In genomic region chr4:93063325-93063724, GRCh38 we compare ENCODE assay signal across 31 cellular contexts.
"Had no signal": no experiment of that assay in that cellular context is flagged by ENCODE, and none has a peak within 500 bp of the region (broad histone marks: within the 10 kb centered on the region; RNA-seq: fewer than 3 reads in every experiment).

No MANE protein-coding gene starts in this region.

- H3K4me1 ChIP-seq: adrenal gland, body of pancreas, esophagus squamous epithelium had no signal

- H3K9me3 ChIP-seq: adrenal gland, body of pancreas, esophagus squamous epithelium had no signal

- H3K27ac ChIP-seq: adrenal gland, body of pancreas, cardiac muscle cell, coronary artery, dorsolateral prefrontal cortex, epithelial cell of prostate, esophagus squamous epithelium, WERI-Rb-1 had no signal

- ATAC-seq: activated CD4-positive, alpha-beta T cell treated with anti-CD3 and anti-CD28 coated beads for 36 hours; activated CD4-positive, CD25-positive, alpha-beta regulatory T cell treated with anti-CD3 and anti-CD28 coated beads, Interleukin-2, amount 50 U/mL, for 24 hours; activated CD8-positive, alpha-beta memory T cell treated with anti-CD3 and anti-CD28 coated beads, Interleukin-2, amount 10 ng/mL, durations not matched to agents 7 days and 5 days; activated CD8-positive, alpha-beta T cell treated with anti-CD3 and anti-CD28 coated beads, Interleukin-2, amount 10 ng/mL, durations not matched to agents 7 days and 5 days; activated naive CD8-positive, alpha-beta T cell treated with anti-CD3 and anti-CD28 coated beads, Interleukin-2, amount 50 U/mL, for 24 hours; body of pancreas; T-helper 17 cell had no signal

- H3K27me3 ChIP-seq: adrenal gland, body of pancreas, cardiac muscle cell, esophagus squamous epithelium had no signal

- H3K36me3 ChIP-seq: adrenal gland, cardiac muscle cell, esophagus squamous epithelium, WERI-Rb-1 had no signal

- H3K4me3 ChIP-seq: adrenal gland, body of pancreas, cardiac muscle cell, coronary artery, dorsolateral prefrontal cortex, esophagus squamous epithelium had no signal

- DNase-seq: activated B cell treated with CpG ODN at 0.5 μM for 24 hours; activated CD4-positive, alpha-beta memory T cell treated with anti-CD3 and anti-CD28 coated beads for 36 hours; activated CD4-positive, alpha-beta T cell treated with anti-CD3 and anti-CD28 coated beads for 36 hours; activated CD4-positive, alpha-beta T cell treated with anti-CD3 and anti-CD28 coated beads, Interleukin-2, amount 10 ng/mL, durations not matched to agents 24 days and 14 days; activated CD8-positive, alpha-beta memory T cell treated with anti-CD3 and anti-CD28 coated beads, Interleukin-2, amount 10 ng/mL, durations not matched to agents 7 days and 5 days; activated CD8-positive, alpha-beta memory T cell treated with anti-CD3 and anti-CD28 coated beads, Interleukin-2, amount 50 U/mL, for 4 hours; activated CD8-positive, alpha-beta T cell treated with anti-CD3 and anti-CD28 coated beads, Interleukin-2, amount 10 ng/mL, durations not matched to agents 7 days and 5 days; activated effector memory CD4-positive, alpha-beta T cell treated with anti-CD3 and anti-CD28 coated beads, Interleukin-2, amount 50 U/mL, for 16 hours; activated naive CD4-positive, alpha-beta T cell treated with anti-CD3 and anti-CD28 coated beads for 36 hours; activated naive CD8-positive, alpha-beta T cell treated with anti-CD3 and anti-CD28 coated beads for 36 hours; activated naive CD8-positive, alpha-beta T cell treated with anti-CD3 and anti-CD28 coated beads, Interleukin-2, amount 50 U/mL, for 24 hours; activated T-cell treated with anti-CD3 and anti-CD28 coated beads, Interleukin-2, amount 50 U/mL, for 1 hour; activated T-cell treated with anti-CD3 and anti-CD28 coated beads, Interleukin-2, amount 50 U/mL, for 48 hours; adrenal gland; amygdala; aorta; body of pancreas; central memory CD4-positive, alpha-beta T cell; cerebellar nuclear complex; dorsolateral prefrontal cortex; effector memory CD4-positive, alpha-beta T cell; esophagus squamous epithelium; head of caudate nucleus; T-helper 1 cell; T-helper 17 cell; T1000; WERI-Rb-1 had no signal
